In the genomic region with DNA sequence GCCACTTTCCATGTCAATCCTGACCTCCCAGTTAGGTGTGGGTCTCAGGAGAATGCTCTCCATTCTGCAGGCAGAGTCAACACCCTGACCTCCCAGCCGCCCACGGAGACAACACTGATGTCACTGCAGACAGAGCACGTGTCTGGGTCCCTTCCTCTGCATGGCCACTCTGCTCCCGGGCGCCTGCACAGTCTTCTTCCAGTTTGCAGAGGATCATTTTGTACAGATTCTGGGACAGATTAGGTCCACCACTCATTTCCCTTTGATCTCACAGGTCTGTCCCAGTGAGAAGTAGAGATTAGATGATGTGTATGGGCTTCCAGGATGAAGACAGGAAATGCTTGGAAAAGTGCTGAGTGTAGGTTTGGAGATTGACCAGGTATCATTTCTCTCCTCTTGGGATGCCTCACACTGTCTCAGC, we compare ENCODE assay signal across 1 cellular context.
TF ChIP-seq lines count a peak whose summit lies in the region.

No MANE protein-coding gene starts in this region.

TF ChIP-seq in K562, 482 proteins besides CTCF, POLR2A, EP300 and RAD21 (continued from another document and continues in another):
- TF ChIP-seq, protein P1, sequence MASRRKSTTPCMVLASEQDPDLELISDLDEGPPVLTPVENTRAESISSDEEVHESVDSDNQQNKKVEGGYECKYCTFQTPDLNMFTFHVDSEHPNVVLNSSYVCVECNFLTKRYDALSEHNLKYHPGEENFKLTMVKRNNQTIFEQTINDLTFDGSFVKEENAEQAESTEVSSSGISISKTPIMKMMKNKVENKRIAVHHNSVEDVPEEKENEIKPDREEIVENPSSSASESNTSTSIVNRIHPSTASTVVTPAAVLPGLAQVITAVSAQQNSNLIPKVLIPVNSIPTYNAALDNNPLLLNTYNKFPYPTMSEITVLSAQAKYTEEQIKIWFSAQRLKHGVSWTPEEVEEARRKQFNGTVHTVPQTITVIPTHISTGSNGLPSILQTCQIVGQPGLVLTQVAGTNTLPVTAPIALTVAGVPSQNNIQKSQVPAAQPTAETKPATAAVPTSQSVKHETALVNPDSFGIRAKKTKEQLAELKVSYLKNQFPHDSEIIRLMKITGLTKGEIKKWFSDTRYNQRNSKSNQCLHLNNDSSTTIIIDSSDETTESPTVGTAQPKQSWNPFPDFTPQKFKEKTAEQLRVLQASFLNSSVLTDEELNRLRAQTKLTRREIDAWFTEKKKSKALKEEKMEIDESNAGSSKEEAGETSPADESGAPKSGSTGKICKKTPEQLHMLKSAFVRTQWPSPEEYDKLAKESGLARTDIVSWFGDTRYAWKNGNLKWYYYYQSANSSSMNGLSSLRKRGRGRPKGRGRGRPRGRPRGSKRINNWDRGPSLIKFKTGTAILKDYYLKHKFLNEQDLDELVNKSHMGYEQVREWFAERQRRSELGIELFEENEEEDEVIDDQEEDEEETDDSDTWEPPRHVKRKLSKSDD (conservative IDR thresholded peaks at IDR 0.05; ENCODE audit: low read length): no peak
- TF ChIP-seq ZNF766 (CRISPR knock-in tag; conservative IDR thresholded peaks at IDR 0.05) (peak; percentile 38; the same call in 1 of the 2 replicates), GTF2A2 (tag; IDR thresholded peaks at IDR 0.05) (no peak), PRMT5 (CRISPR knock-in tag; IDR thresholded peaks at IDR 0.05) (no peak), LEF1 (IDR thresholded peaks at IDR 0.05) (peak; percentile 94), KLF10 (CRISPR knock-in tag; IDR thresholded peaks at IDR 0.05) (no peak), EP400 (IDR thresholded peaks at IDR 0.05) (peak; percentile 84), ERF (CRISPR knock-in tag; IDR thresholded peaks at IDR 0.05) (no peak), PHB (CRISPR knock-in tag; IDR thresholded peaks at IDR 0.05) (no peak), ZNF316 (IDR thresholded peaks at IDR 0.05) (peak; percentile 86), ZKSCAN8 (CRISPR knock-in tag; IDR thresholded peaks at IDR 0.05) (0 out of 2 replicates have a peak, but pooled peaks have one; percentile 50), SMARCE1 (IDR thresholded peaks at IDR 0.05) (peak; percentile 68), ZNF507 (tag; conservative IDR thresholded peaks at IDR 0.05) (no peak), MTA1 (IDR thresholded peaks at IDR 0.05; ENCODE audit: borderline replicate concordance) (no peak), TAF1 (IDR thresholded peaks at IDR 0.05; ENCODE audit: control insufficient read depth, extremely low read depth, insufficient read depth, low read length, severe bottlenecking) (peak; percentile 43), CREB1 (IDR thresholded peaks at IDR 0.05) (no peak), CREB1 (CRISPR knock-in tag; IDR thresholded peaks at IDR 0.05) (no peak), ZNF668 (CRISPR knock-in tag; IDR thresholded peaks at IDR 0.05) (0 out of 2 replicates have a peak, but pooled peaks have one; percentile 68), BDP1 (IDR thresholded peaks at IDR 0.05; ENCODE audit: insufficient read depth, insufficient read length) (no peak), ZBTB17 (CRISPR knock-in tag; IDR thresholded peaks at IDR 0.05) (no peak), KDM5B (IDR thresholded peaks at IDR 0.05; ENCODE audit: insufficient replicate concordance, low read depth, low read length) (no peak)
- TF ChIP-seq, protein P2, sequence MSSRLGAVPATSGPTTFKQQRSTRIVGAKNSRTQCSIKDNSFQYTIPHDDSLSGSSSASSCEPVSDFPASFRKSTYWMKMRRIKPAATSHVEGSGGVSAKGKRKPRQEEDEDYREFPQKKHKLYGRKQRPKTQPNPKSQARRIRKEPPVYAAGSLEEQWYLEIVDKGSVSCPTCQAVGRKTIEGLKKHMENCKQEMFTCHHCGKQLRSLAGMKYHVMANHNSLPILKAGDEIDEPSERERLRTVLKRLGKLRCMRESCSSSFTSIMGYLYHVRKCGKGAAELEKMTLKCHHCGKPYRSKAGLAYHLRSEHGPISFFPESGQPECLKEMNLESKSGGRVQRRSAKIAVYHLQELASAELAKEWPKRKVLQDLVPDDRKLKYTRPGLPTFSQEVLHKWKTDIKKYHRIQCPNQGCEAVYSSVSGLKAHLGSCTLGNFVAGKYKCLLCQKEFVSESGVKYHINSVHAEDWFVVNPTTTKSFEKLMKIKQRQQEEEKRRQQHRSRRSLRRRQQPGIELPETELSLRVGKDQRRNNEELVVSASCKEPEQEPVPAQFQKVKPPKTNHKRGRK (tag; IDR thresholded peaks at IDR 0.05): no peak
- TF ChIP-seq, protein P3, sequence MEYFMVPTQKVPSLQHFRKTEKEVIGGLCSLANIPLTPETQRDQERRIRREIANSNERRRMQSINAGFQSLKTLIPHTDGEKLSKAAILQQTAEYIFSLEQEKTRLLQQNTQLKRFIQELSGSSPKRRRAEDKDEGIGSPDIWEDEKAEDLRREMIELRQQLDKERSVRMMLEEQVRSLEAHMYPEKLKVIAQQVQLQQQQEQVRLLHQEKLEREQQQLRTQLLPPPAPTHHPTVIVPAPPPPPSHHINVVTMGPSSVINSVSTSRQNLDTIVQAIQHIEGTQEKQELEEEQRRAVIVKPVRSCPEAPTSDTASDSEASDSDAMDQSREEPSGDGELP (CRISPR knock-in tag; IDR thresholded peaks at IDR 0.05; ENCODE audit: borderline replicate concordance): peak; percentile 18; the same call in 1 of the 2 replicates
- TF ChIP-seq, protein P4, sequence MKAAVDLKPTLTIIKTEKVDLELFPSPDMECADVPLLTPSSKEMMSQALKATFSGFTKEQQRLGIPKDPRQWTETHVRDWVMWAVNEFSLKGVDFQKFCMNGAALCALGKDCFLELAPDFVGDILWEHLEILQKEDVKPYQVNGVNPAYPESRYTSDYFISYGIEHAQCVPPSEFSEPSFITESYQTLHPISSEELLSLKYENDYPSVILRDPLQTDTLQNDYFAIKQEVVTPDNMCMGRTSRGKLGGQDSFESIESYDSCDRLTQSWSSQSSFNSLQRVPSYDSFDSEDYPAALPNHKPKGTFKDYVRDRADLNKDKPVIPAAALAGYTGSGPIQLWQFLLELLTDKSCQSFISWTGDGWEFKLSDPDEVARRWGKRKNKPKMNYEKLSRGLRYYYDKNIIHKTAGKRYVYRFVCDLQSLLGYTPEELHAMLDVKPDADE (conservative IDR thresholded peaks at IDR 0.05; ENCODE audit: control insufficient read depth, low read depth, low read length): no peak
- TF ChIP-seq, protein P5, sequence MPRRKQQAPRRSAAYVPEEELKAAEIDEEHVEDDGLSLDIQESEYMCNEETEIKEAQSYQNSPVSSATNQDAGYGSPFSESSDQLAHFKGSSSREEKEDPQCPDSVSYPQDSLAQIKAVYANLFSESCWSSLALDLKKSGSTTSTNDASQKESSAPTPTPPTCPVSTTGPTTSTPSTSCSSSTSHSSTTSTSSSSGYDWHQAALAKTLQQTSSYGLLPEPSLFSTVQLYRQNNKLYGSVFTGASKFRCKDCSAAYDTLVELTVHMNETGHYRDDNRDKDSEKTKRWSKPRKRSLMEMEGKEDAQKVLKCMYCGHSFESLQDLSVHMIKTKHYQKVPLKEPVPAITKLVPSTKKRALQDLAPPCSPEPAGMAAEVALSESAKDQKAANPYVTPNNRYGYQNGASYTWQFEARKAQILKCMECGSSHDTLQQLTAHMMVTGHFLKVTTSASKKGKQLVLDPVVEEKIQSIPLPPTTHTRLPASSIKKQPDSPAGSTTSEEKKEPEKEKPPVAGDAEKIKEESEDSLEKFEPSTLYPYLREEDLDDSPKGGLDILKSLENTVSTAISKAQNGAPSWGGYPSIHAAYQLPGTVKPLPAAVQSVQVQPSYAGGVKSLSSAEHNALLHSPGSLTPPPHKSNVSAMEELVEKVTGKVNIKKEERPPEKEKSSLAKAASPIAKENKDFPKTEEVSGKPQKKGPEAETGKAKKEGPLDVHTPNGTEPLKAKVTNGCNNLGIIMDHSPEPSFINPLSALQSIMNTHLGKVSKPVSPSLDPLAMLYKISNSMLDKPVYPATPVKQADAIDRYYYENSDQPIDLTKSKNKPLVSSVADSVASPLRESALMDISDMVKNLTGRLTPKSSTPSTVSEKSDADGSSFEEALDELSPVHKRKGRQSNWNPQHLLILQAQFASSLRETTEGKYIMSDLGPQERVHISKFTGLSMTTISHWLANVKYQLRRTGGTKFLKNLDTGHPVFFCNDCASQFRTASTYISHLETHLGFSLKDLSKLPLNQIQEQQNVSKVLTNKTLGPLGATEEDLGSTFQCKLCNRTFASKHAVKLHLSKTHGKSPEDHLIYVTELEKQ (CRISPR knock-in tag; IDR thresholded peaks at IDR 0.05): no peak
- TF ChIP-seq, protein P6, sequence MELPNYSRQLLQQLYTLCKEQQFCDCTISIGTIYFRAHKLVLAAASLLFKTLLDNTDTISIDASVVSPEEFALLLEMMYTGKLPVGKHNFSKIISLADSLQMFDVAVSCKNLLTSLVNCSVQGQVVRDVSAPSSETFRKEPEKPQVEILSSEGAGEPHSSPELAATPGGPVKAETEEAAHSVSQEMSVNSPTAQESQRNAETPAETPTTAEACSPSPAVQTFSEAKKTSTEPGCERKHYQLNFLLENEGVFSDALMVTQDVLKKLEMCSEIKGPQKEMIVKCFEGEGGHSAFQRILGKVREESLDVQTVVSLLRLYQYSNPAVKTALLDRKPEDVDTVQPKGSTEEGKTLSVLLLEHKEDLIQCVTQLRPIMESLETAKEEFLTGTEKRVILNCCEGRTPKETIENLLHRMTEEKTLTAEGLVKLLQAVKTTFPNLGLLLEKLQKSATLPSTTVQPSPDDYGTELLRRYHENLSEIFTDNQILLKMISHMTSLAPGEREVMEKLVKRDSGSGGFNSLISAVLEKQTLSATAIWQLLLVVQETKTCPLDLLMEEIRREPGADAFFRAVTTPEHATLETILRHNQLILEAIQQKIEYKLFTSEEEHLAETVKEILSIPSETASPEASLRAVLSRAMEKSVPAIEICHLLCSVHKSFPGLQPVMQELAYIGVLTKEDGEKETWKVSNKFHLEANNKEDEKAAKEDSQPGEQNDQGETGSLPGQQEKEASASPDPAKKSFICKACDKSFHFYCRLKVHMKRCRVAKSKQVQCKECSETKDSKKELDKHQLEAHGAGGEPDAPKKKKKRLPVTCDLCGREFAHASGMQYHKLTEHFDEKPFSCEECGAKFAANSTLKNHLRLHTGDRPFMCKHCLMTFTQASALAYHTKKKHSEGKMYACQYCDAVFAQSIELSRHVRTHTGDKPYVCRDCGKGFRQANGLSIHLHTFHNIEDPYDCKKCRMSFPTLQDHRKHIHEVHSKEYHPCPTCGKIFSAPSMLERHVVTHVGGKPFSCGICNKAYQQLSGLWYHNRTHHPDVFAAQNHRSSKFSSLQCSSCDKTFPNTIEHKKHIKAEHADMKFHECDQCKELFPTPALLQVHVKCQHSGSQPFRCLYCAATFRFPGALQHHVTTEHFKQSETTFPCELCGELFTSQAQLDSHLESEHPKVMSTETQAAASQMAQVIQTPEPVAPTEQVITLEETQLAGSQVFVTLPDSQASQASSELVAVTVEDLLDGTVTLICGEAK (IDR thresholded peaks at IDR 0.05): no peak
- TF ChIP-seq, protein P6 (CRISPR knock-in tag; IDR thresholded peaks at IDR 0.05): no peak
